11 cellular contexts compared by ENCODE assay signal in genomic region chr21:42040411-42041180, GRCh38. TPM values are rescaled to one million over a fixed set of nuclear protein-coding genes. Genes with fewer than 3 reads are reported as not detected.
DNase-seq lines count a peak whose midpoint lies in the region; ATAC-seq, FAIRE-seq and TF ChIP-seq lines count a peak whose summit lies in the region.
"Had no signal": no experiment of that assay in that cellular context is flagged by ENCODE, and none has a peak within 500 bp of the region (broad histone marks: within the 10 kb centered on the region; RNA-seq: fewer than 3 reads in every experiment).

No MANE protein-coding gene starts in this region.

- H3K9ac ChIP-seq in astrocyte (ENCODE audit: low read length) = peak overlapping the region; percentile 85

- H4K20me1 ChIP-seq in astrocyte (ENCODE audit: insufficient read depth, low read length) = no peaks in the 10 kb centered on the region

- no peaks in the 10 kb centered on the region for H3K9me3 ChIP-seq in astrocyte (ENCODE audit: insufficient read depth, low read depth, low read length)
- no peaks in the 10 kb centered on the region for H3K9me3 ChIP-seq in thoracic aorta

- H3K4me1 ChIP-seq in astrocyte (ENCODE audit: insufficient read depth, low read length) (peaks cover 33% of the 10 kb centered on the region), thoracic aorta (ENCODE audit: control insufficient read depth in 1 of 2, low read depth in 2 of 2) (peaks cover 7 to 25% of the 10 kb centered on the region in 2 donors)

- H3K4me3 ChIP-seq in HFF-Myc (replicated peaks; ENCODE audit: low read depth, low read length) (0 out of 2 replicates have a peak overlapping the region, but pooled peaks have one; percentile 14), astrocyte (ENCODE audit: insufficient read depth, low read depth, low read length) (peak overlapping the region; percentile 26), thoracic aorta (no peak overlapping the region)

- peak; percentile 99 for FAIRE-seq in astrocyte (lab: Jason Lieb, UNC)

- TF ChIP-seq CTCF in HFF-Myc (IDR thresholded peaks at IDR 0.05; ENCODE audit: low read depth, low read length, missing control alignments) = no peak
- TF ChIP-seq CTCF in astrocyte (IDR thresholded peaks at IDR 0.05; ENCODE audit: insufficient read depth, low read depth, low read length) = no peak
- TF ChIP-seq CTCF in thoracic aorta (IDR thresholded peaks at IDR 0.05) = no peak

- peaks cover 21% of the 10 kb centered on the region for H3K4me1 Mint-ChIP-seq in astrocyte (ENCODE audit: low read depth, unreplicated experiment)

- peak overlapping the region; percentile 27 for H2AFZ ChIP-seq in astrocyte (ENCODE audit: low read depth, low read length)

- H3K36me3 Mint-ChIP-seq in astrocyte (ENCODE audit: low read depth, unreplicated experiment) = peaks cover 1% of the 10 kb centered on the region

- DNase-seq in HFF-Myc (ENCODE audit: extremely low read depth, low read depth) = peak; percentile 99
- peak; percentile 100 for DNase-seq in astrocyte (ENCODE audit: low read depth)
- peak; percentile 99 for DNase-seq in hepatic stellate cell (ENCODE audit: low spot score)
- DNase-seq in thoracic aorta (ENCODE audit: low spot score) = peak; percentile 42
- no peak for DNase-seq in NCI-H1436 treated with DMSO at 0.1 percent for 48 hours (lab: John Stamatoyannopoulos, UW)
- DNase-seq in stimulated activated CD4-positive, alpha-beta T cell treated with anti-CD3 and anti-CD28 coated beads, Interleukin-12 subunit alpha, Interleukin-12 subunit beta, amount 100 ng/mL, for 4 hours = no peak
- no peak for DNase-seq in activated gamma-delta T cell treated with Interleukin-2 at 50 U/mL for 16 hours

- no peaks in the 10 kb centered on the region for H3K36me3 ChIP-seq in astrocyte (ENCODE audit: insufficient read depth, low read length)
- no peaks in the 10 kb centered on the region for H3K36me3 ChIP-seq in thoracic aorta

- peak overlapping the region; percentile 66 for H3K4me2 ChIP-seq in astrocyte (ENCODE audit: low read length)

- H3K27me3 Mint-ChIP-seq in astrocyte (ENCODE audit: low read depth, unreplicated experiment) = no peaks in the 10 kb centered on the region

- no peaks in the 10 kb centered on the region for H3K79me2 ChIP-seq in astrocyte (ENCODE audit: insufficient read depth, low read length)

- ATAC-seq in thoracic aorta (ENCODE audit: insufficient number of reproducible peaks, low FRiP score, low read depth) (peak; percentile 71), GM18858 (IDR thresholded peaks at IDR 0.05; ENCODE audit: unreplicated experiment) (no peak)

- peaks cover 7% of the 10 kb centered on the region for H3K9me3 Mint-ChIP-seq in astrocyte (ENCODE audit: unreplicated experiment)
- H3K9me3 Mint-ChIP-seq: T-helper 1 cell treated with Interleukin-12 subunit alpha and Interleukin-12 subunit beta and Interleukin-4 antibody, amounts not matched to agents 30 μg/mL and 1 μg/mL, for 36 hours had no signal

- peak overlapping the region; percentile 99 for H3K27ac ChIP-seq in astrocyte (ENCODE audit: low read depth, low read length)
- H3K27ac ChIP-seq in thoracic aorta = peak overlapping the region; percentile 19 to 47

- peak overlapping the region; percentile 50 for H3K4me3 Mint-ChIP-seq in astrocyte (ENCODE audit: unreplicated experiment)
- H3K4me3 Mint-ChIP-seq: T-helper 1 cell treated with Interleukin-12 subunit alpha and Interleukin-12 subunit beta and Interleukin-4 antibody, amounts not matched to agents 30 μg/mL and 1 μg/mL, for 36 hours had no signal

- H3K27ac Mint-ChIP-seq in astrocyte (ENCODE audit: unreplicated experiment) = peak overlapping the region; percentile 99
- H3K27ac Mint-ChIP-seq: T-helper 1 cell treated with Interleukin-12 subunit alpha and Interleukin-12 subunit beta and Interleukin-4 antibody, amounts not matched to agents 30 μg/mL and 1 μg/mL, for 36 hours had no signal

- H3K27me3 ChIP-seq in astrocyte (ENCODE audit: insufficient read depth, low read length) (no peaks in the 10 kb centered on the region), thoracic aorta (replicated peaks; ENCODE audit: insufficient read depth) (no peaks in the 10 kb centered on the region)

RNA-seq across cellular contexts. Expression of gene ZBTB21, which starts 30.4 kb away (rescaled TPM):
- total RNA-seq in astrocyte (18.3 and 20.5 TPM in 2 replicates), thoracic aorta (10 to 100 TPM; 16.5 to 23.8 TPM)

RNA-seq across cellular contexts. Expression of gene UMODL1, which starts 30.5 kb away (rescaled TPM):
- total RNA-seq in astrocyte (0.10 TPM in 1 of 2 replicates, not detected in the other), thoracic aorta (under 1 TPM in 1 of 2 donors, not detected in 1; 0.14 TPM)
- total RNA-seq: dermis microvascular lymphatic vessel endothelial cell, pulmonary artery endothelial cell had no signal

Comparison
In these comparisons a context has a peak if more than half of its experiments do, and no peak if none do; other contexts are left out.
1. DNase-seq: peak in HFF-Myc (single experiment), astrocyte (single experiment), hepatic stellate cell (single experiment) and thoracic aorta (single experiment); none in NCI-H1436 treated with DMSO at 0.1 percent for 48 hours (single experiment), stimulated activated CD4-positive, alpha-beta T cell treated with anti-CD3 and anti-CD28 coated beads, Interleukin-12 subunit alpha, Interleukin-12 subunit beta, amount 100 ng/mL, for 4 hours (single experiment) and activated gamma-delta T cell treated with Interleukin-2 at 50 U/mL for 16 hours (single experiment).